ENCODE assay signal across 8 cellular contexts in the genomic region with DNA sequence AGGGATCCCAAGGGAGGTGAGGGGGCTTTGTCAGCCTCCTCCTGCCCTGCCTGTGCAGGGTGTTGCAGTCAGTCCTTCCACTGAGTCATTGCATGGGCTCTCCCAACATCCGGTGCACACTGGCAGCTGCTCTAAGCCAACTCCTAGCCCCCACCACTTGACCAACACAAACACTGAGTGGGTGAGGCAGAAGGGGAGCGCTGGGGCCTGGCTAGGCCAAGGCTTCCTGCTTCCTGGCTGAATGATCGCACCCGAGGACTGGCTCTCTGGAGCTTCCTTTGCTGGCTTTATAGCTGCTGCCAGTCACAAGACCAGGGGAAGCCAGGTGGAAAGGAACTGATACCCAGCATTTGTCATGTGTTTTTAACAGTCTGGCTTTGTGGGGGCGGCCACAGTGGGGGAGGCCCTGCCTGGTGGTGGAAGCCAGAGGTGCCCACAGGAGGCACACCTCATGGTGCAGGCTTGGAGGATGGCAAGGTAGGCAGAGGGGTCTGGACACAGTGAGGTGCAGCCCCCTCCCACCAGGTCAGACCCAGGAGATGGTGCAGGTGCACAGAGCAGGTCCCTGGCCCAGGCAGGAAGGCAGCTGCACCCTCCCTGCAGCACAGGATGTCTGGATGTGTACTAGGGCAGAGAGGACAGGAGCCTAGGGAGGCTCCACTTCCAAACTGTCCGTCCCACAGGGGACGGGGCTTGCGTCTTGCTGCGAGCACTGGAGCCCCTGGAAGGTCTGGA. TPM values are rescaled to one million over a fixed set of nuclear protein-coding genes. Genes with fewer than 3 reads are reported as not detected.
A peak's percentile ranks its signal among the peaks of the same experiment; 100 is the strongest.
DNase-seq lines count a peak whose midpoint lies in the region; ATAC-seq and TF ChIP-seq lines count a peak whose summit lies in the region.

No MANE protein-coding gene starts in this region.

- 45% methylated on average over 3 of the region's 9 CpGs for WGBS in mammary epithelial cell (ENCODE audit: low coverage, missing lambda C conversion rate)
- 72% methylated on average over 9 of the region's 9 CpGs for WGBS in liver

- H3K4me1 ChIP-seq in mammary epithelial cell (ENCODE audit: insufficient read depth, low read length) (peaks cover 21% of the 10 kb centered on the region), liver (ENCODE audit: control insufficient read depth in 4 of 4, insufficient read depth in 4 of 4, low read length in 3 of 4) (peaks cover 0 to 17% (median 4%) of the 10 kb centered on the region in 4 donors)

- H3K27ac ChIP-seq in AG04450 (ENCODE audit: low read depth, low read length) (peak overlapping the region; percentile 91), HL-60 (replicated peaks) (peak overlapping the region; percentile 47), mammary epithelial cell (ENCODE audit: insufficient read depth, low read depth, low read length) (no peak overlapping the region), liver (ENCODE audit: low read depth in 1 of 2, low read length in 2 of 2) (peak overlapping the region; percentile 19 to 28)

- H3K4me3 ChIP-seq in AG04450 (ENCODE audit: low read depth, low read length) (0 out of 2 replicates have a peak overlapping the region, but pooled peaks have one; percentile 10), HL-60 (replicated peaks; ENCODE audit: insufficient read depth, low read length) (no peak overlapping the region), mammary epithelial cell (replicated peaks in 1 of 3; ENCODE audit: insufficient read depth in 1 of 3, low read depth in 2 of 3, low read length in 3 of 3) (no peak overlapping the region), liver (ENCODE audit: low read depth in 1 of 3, low read length in 3 of 3) (no peak overlapping the region)

- H3K9ac ChIP-seq in mammary epithelial cell (ENCODE audit: insufficient read depth, low read length) (no peak overlapping the region), liver (ENCODE audit: low read depth in 1 of 2, low read length in 2 of 2) (no peak overlapping the region)

- H3K36me3 ChIP-seq in mammary epithelial cell (ENCODE audit: insufficient read depth, low read length) (peaks cover 5% of the 10 kb centered on the region), liver (ENCODE audit: control insufficient read depth in 4 of 4, insufficient read depth in 3 of 4, low read depth in 1 of 4, low read length in 3 of 4) (peaks cover 0 to 41% (median 11%) of the 10 kb centered on the region in 4 donors)

- H3K36me3 Mint-ChIP-seq in T-helper 1 cell treated with Interleukin-12 subunit alpha and Interleukin-12 subunit beta and Interleukin-4 antibody, amounts not matched to agents 30 μg/mL and 1 μg/mL, for 36 hours (ENCODE audit: low read depth), result peaks cover 12% of the 10 kb centered on the region

- H3K9me3 Mint-ChIP-seq in T-helper 1 cell treated with Interleukin-12 subunit alpha and Interleukin-12 subunit beta and Interleukin-4 antibody, amounts not matched to agents 30 μg/mL and 1 μg/mL, for 36 hours, result no peaks in the 10 kb centered on the region

- no peak overlapping the region for H2AFZ ChIP-seq in mammary epithelial cell (ENCODE audit: low read depth, low read length)

- H3K27me3 Mint-ChIP-seq in T-helper 1 cell treated with Interleukin-12 subunit alpha and Interleukin-12 subunit beta and Interleukin-4 antibody, amounts not matched to agents 30 μg/mL and 1 μg/mL, for 36 hours (ENCODE audit: low read depth), result no peaks in the 10 kb centered on the region

- H3K79me2 ChIP-seq in mammary epithelial cell (ENCODE audit: insufficient read depth, low read length), result no peaks in the 10 kb centered on the region

- no peaks in the 10 kb centered on the region for H4K20me1 ChIP-seq in mammary epithelial cell (ENCODE audit: insufficient read depth, low read length)

- H3K4me2 ChIP-seq in mammary epithelial cell (ENCODE audit: insufficient read depth, low read depth, low read length), result peak overlapping the region; percentile 14

- DNase-seq in AG04450 (ENCODE audit: low read depth, low spot score) (peak; percentile 88), HL-60 (ENCODE audit: low read depth in 1 of 2, low spot score in 1 of 2) (peak; percentile 64 to 85), mammary epithelial cell (peak; percentile 76), D341Med (ENCODE audit: low spot score) (no peak)
- DNase-seq in stimulated activated CD8-positive, alpha-beta memory T cell treated with anti-CD3 and anti-CD28 coated beads, Interleukin-4, amount 100 ng/mL, for 4 hours (ENCODE audit: low read depth in 2 of 2, low spot score in 1 of 2), result peak; percentile 21 to 55

- no peaks in the 10 kb centered on the region for H3K27me3 ChIP-seq in AG04450 (ENCODE audit: control insufficient read depth, insufficient read depth, low read length)
- no peaks in the 10 kb centered on the region for H3K27me3 ChIP-seq in HL-60 (ENCODE audit: insufficient read depth, poor library complexity, severe bottlenecking)
- H3K27me3 ChIP-seq in mammary epithelial cell (ENCODE audit: insufficient read depth, low read length), result no peaks in the 10 kb centered on the region
- H3K27me3 ChIP-seq in liver (ENCODE audit: control insufficient read depth in 4 of 4, insufficient read depth in 4 of 4, low read length in 3 of 4), result no peaks in the 10 kb centered on the region

- TF ChIP-seq RAD21 in liver (IDR thresholded peaks at IDR 0.05), result no peak

- H3K9me3 ChIP-seq in AG04450 (ENCODE audit: control insufficient read depth, insufficient read depth, low read length) (no peaks in the 10 kb centered on the region; the same call in 1 of the 2 replicates), mammary epithelial cell (replicated peaks; ENCODE audit: insufficient read depth, low read length) (no peaks in the 10 kb centered on the region), liver (ENCODE audit: control insufficient read depth in 4 of 4, low read length in 3 of 4) (no peaks in the 10 kb centered on the region)

- H3K27ac Mint-ChIP-seq in T-helper 1 cell treated with Interleukin-12 subunit alpha and Interleukin-12 subunit beta and Interleukin-4 antibody, amounts not matched to agents 30 μg/mL and 1 μg/mL, for 36 hours, result peak overlapping the region; percentile 86

- in situ Hi-C loops in mammary epithelial cell (cut with MboI; ENCODE audit: low sequenced_read_pairs in 2 of 2), result no loop called here

- peak; percentile 52 for ATAC-seq in GM18867 (IDR thresholded peaks at IDR 0.05; ENCODE audit: unreplicated experiment)

- peaks cover 15% of the 10 kb centered on the region for H3K4me1 Mint-ChIP-seq in T-helper 1 cell treated with Interleukin-12 subunit alpha and Interleukin-12 subunit beta and Interleukin-4 antibody, amounts not matched to agents 30 μg/mL and 1 μg/mL, for 36 hours (ENCODE audit: low read depth)

- H3K4me3 Mint-ChIP-seq in T-helper 1 cell treated with Interleukin-12 subunit alpha and Interleukin-12 subunit beta and Interleukin-4 antibody, amounts not matched to agents 30 μg/mL and 1 μg/mL, for 36 hours, result no peak overlapping the region

- intact Hi-C loops in mammary epithelial cell (cut with micrococcal nuclease), result no loop called here

- CTCF ChIA-PET in AG04450 (lab: Charles Lee) (interaction anchor here (1.0 to 3.1 kb wide), 3 partner anchors 12 to 19 kb away, joined by 3 to 25 read pairs (median 4); no protein-coding TSS in a partner anchor), mammary epithelial cell (lab: Charles Lee; ENCODE audit: low non-redundant PET) (no interaction called here)

- TF ChIP-seq CTCF in AG04450 (IDR thresholded peaks at IDR 0.05; ENCODE audit: low read depth, low read length), result no peak
- TF ChIP-seq CTCF in HL-60 (IDR thresholded peaks at IDR 0.05; ENCODE audit: insufficient read depth, low read length), result no peak
- no peak for TF ChIP-seq CTCF in mammary epithelial cell (conservative IDR thresholded peaks at IDR 0.05 in 1 of 2, IDR thresholded peaks at IDR 0.05 in 1 of 2; ENCODE audit: extremely low read depth in 1 of 2, insufficient read depth in 1 of 2, low read depth in 1 of 2, low read length in 2 of 2)
- TF ChIP-seq CTCF in liver (IDR thresholded peaks at IDR 0.05; ENCODE audit: low read depth, low read length, missing input control), result no peak

- dilution Hi-C loops in mammary epithelial cell (cut with HindIII; ENCODE audit: low sequenced_read_pairs), result no loop called here

- no TSS peak for BruUV-seq in mammary epithelial cell (replicated peaks; lab: Mats Ljungman, UMichigan)

- POLR2A ChIA-PET in AG04450 (lab: Yijun Ruan, JAX), result interaction anchor here (0.6 to 1.9 kb wide), 8 partner anchors 9 to 297 kb away, joined by 3 to 12 read pairs (median 3); a partner anchor contains a TSS

TF ChIP-seq in liver, 16 proteins besides CTCF, POLR2A, EP300 and RAD21 (continues in another document):
- TF ChIP-seq GABPA (IDR thresholded peaks at IDR 0.05 in 1 of 2, conservative IDR thresholded peaks at IDR 0.05 in 1 of 2) (no peak), SP1 (IDR thresholded peaks at IDR 0.05) (no peak)

RNA-seq across cellular contexts. Expression of a gene that starts 6.9 kb away (rescaled TPM):
- 47.3 and 78.3 TPM in 2 replicates for polyA plus RNA-seq in AG04450 (2011; rRNA removed)
- 16.1 and 24.4 TPM in 2 replicates for polyA minus RNA-seq in AG04450 (2011; rRNA and poly(A)+ RNA removed)
- 10 to 100 TPM; 50.7 to 70.5 TPM for total RNA-seq in mammary epithelial cell
- 50.9 TPM for polyA plus RNA-seq in mammary epithelial cell
- 8.3 TPM for polyA minus RNA-seq in mammary epithelial cell
- total RNA-seq in liver, result 10 to 100 TPM; 25.4 to 84.1 TPM
- polyA plus RNA-seq in liver, result 10 to 100 TPM; 33.8 to 41.3 TPM

RNA-seq across cellular contexts. Expression of a gene that starts 12.5 kb away (rescaled TPM):
- polyA plus RNA-seq in AG04450 (2011; rRNA removed) (50.2 and 61.7 TPM in 2 replicates), mammary epithelial cell (25.8 TPM), liver (1 to 10 TPM; 1.8 to 4.9 TPM)
- polyA minus RNA-seq in AG04450 (2011; rRNA and poly(A)+ RNA removed), result 28.0 and 40.9 TPM in 2 replicates
- total RNA-seq in mammary epithelial cell (10 to 100 TPM; 20.5 to 42.0 TPM), liver (1 to 10 TPM; 2.1 to 6.2 TPM)
- polyA minus RNA-seq in mammary epithelial cell, result 49.8 TPM

RNA-seq across cellular contexts. Expression of a gene that starts 31.3 kb away (rescaled TPM):
- polyA plus RNA-seq in AG04450 (2011; rRNA removed) (38.8 and 42.3 TPM in 2 replicates), mammary epithelial cell (54.3 TPM), liver (10 to 100 TPM; 18.1 to 22.2 TPM)
- 13.1 and 13.4 TPM in 2 replicates for polyA minus RNA-seq in AG04450 (2011; rRNA and poly(A)+ RNA removed)
- total RNA-seq in mammary epithelial cell (10 to 100 TPM in 1 of 2 donors, 1 to 10 TPM in 1; 7.3 to 27.0 TPM), liver (10 to 100 TPM; 15.1 to 17.3 TPM)
- 46.0 TPM for polyA minus RNA-seq in mammary epithelial cell

RNA-seq across cellular contexts. Expression of a gene that starts 31.5 kb away (rescaled TPM):
- polyA plus RNA-seq in AG04450 (2011; rRNA removed) (13.7 and 14.4 TPM in 2 replicates), mammary epithelial cell (37.7 TPM), liver (1 to 10 TPM; 6.5 to 9.8 TPM)
- polyA minus RNA-seq in AG04450 (2011; rRNA and poly(A)+ RNA removed), result 9.6 and 12.3 TPM in 2 replicates
- total RNA-seq in mammary epithelial cell (10 to 100 TPM in 1 of 2 donors, 1 to 10 TPM in 1; 2.5 to 16.0 TPM), liver (1 to 10 TPM; 2.8 to 8.3 TPM)
- 9.3 TPM for polyA minus RNA-seq in mammary epithelial cell

RNA-seq across cellular contexts. Expression of a gene that starts 53.6 kb away (rescaled TPM):
- polyA plus RNA-seq in AG04450 (2011; rRNA removed) (11.0 and 14.9 TPM in 2 replicates), mammary epithelial cell (15.7 TPM), liver (10 to 100 TPM in 1 of 2 donors, 1 to 10 TPM in 1; 5.3 to 10.3 TPM)
- 17.8 and 27.6 TPM in 2 replicates for polyA minus RNA-seq in AG04450 (2011; rRNA and poly(A)+ RNA removed)
- total RNA-seq in mammary epithelial cell (10 to 100 TPM; 13.3 to 44.5 TPM), liver (10 to 100 TPM in 1 of 2 donors, 1 to 10 TPM in 1; 9.7 to 35.9 TPM)
- polyA minus RNA-seq in mammary epithelial cell, result 56.5 TPM
